ENCODE assay signal across 17 cellular contexts in genomic region chr13:111365149-111366005, GRCh38. TPM values are rescaled to one million over a fixed set of nuclear protein-coding genes. Genes with fewer than 3 reads are reported as not detected.
DNase-seq lines count a peak whose midpoint lies in the region; ATAC-seq and TF ChIP-seq lines count a peak whose summit lies in the region.
"Had no signal": no experiment of that assay in that cellular context is flagged by ENCODE, and none has a peak within 500 bp of the region (broad histone marks: within the 10 kb centered on the region; RNA-seq: fewer than 3 reads in every experiment).

No MANE protein-coding gene starts in this region.

- ATAC-seq in gastroesophageal sphincter (peak; percentile 20), HG02981 (IDR thresholded peaks at IDR 0.05; ENCODE audit: unreplicated experiment) (no peak)
- ATAC-seq: GM23338, HepG2 had no signal

- TF ChIP-seq CTCF in gastroesophageal sphincter (IDR thresholded peaks at IDR 0.05) (no peak), vagina (IDR thresholded peaks at IDR 0.05) (no peak)

- H3K27me3 ChIP-seq in gastroesophageal sphincter, result peaks cover 48% of the 10 kb centered on the region
- H3K27me3 ChIP-seq in vagina, result no peaks in the 10 kb centered on the region
- H3K27me3 ChIP-seq: BLaER1 had no signal

- intact Hi-C loops in vagina (cut with DNase I), result no loop called here

- H3K9me3 ChIP-seq in gastroesophageal sphincter (no peaks in the 10 kb centered on the region), vagina (no peaks in the 10 kb centered on the region)

- WGBS in gastroesophageal sphincter (ENCODE audit: low coverage in 1 of 2), 2 donors, result 85 to 91% methylated on average over 10 to 13 of the region's 17 CpGs

- peak; percentile 7 for DNase-seq in NCI-H2171 treated with DMSO at 0.1 percent for 48 hours (lab: John Stamatoyannopoulos, UW)
- no peak for DNase-seq in NCI-H2171 (lab: John Stamatoyannopoulos, UW)
- peak; percentile 1 for DNase-seq in GM03348 (ENCODE audit: low spot score)
- DNase-seq in vagina (ENCODE audit: extremely low spot score in 2 of 2), result peak; percentile 52 to 62
- DNase-seq in NCI-H2196 treated with DMSO at 0.1 percent for 48 hours (lab: John Stamatoyannopoulos, UW; ENCODE audit: unreplicated experiment), result no peak
- DNase-seq: 8988T; CD4-positive, alpha-beta memory T cell; DMS153; DMS79; GDM1; HCEC 1CT had no signal

- no peak for TF ChIP-seq POLR2A in gastroesophageal sphincter (IDR thresholded peaks at IDR 0.05)
- TF ChIP-seq POLR2A in vagina (IDR thresholded peaks at IDR 0.05), result no peak

- no peak overlapping the region for H3K4me3 ChIP-seq in gastroesophageal sphincter
- H3K4me3 ChIP-seq in vagina, result no peak overlapping the region
- H3K4me3 ChIP-seq: BLaER1, GM23338 had no signal

- no peak overlapping the region for H3K27ac ChIP-seq in gastroesophageal sphincter
- H3K27ac ChIP-seq in vagina, result no peak overlapping the region
- H3K27ac ChIP-seq: BLaER1 had no signal

- TF ChIP-seq EP300 in gastroesophageal sphincter (IDR thresholded peaks at IDR 0.05), result no peak

- no peaks in the 10 kb centered on the region for H3K36me3 ChIP-seq in gastroesophageal sphincter
- no peaks in the 10 kb centered on the region for H3K36me3 ChIP-seq in vagina
- H3K36me3 ChIP-seq: BLaER1 had no signal

- H3K4me1 ChIP-seq in gastroesophageal sphincter (no peaks in the 10 kb centered on the region), vagina (no peaks in the 10 kb centered on the region)
- H3K4me1 ChIP-seq: BLaER1 had no signal

RNA-seq across cellular contexts. Expression of gene TEX29, which starts 44.9 kb away (rescaled TPM):
- 1 to 10 TPM in 1 of 4 donors, not detected in 3; 1.9 TPM for total RNA-seq in gastroesophageal sphincter
- total RNA-seq in vagina, result 2.9 TPM
- total RNA-seq: Daoy, GM23338 had no signal

Comparison
In these comparisons a context has a peak if more than half of its experiments do, and no peak if none do; other contexts are left out.
1. DNase-seq: peak in NCI-H2171 treated with DMSO at 0.1 percent for 48 hours (single experiment), GM03348 (single experiment) and vagina (2 of 2); none in NCI-H2171 (single experiment) and NCI-H2196 treated with DMSO at 0.1 percent for 48 hours (single experiment).